ENCODE assay signal across 4 cellular contexts in genomic region chr1:56113679-56114078, GRCh38.
"Had no signal": no experiment of that assay in that cellular context is flagged by ENCODE, and none has a peak within 500 bp of the region (broad histone marks: within the 10 kb centered on the region; RNA-seq: fewer than 3 reads in every experiment).

No MANE protein-coding gene starts in this region.

- H3K27ac Mint-ChIP-seq: GM23338, H9 had no signal

- ATAC-seq: GM23338 had no signal

- DNase-seq: H9, HCEC 1CT, IMR-90 had no signal

- H3K4me3 ChIP-seq: GM23338 had no signal

- H3K4me1 Mint-ChIP-seq: GM23338 had no signal

- H3K4me3 Mint-ChIP-seq: GM23338, H9 had no signal
